1 cellular context compared by ENCODE assay signal in genomic region chr1:17822741-17823426, GRCh38.
TF ChIP-seq lines count a peak whose summit lies in the region.

No MANE protein-coding gene starts in this region.

TF ChIP-seq in H1, 55 proteins besides CTCF, POLR2A, EP300 and RAD21:
- TF ChIP-seq BCL11A (IDR thresholded peaks at IDR 0.05; ENCODE audit: low read depth in 2 of 2, low read length in 2 of 2) (no peak), CBX8 (IDR thresholded peaks at IDR 0.05; ENCODE audit: borderline replicate concordance, low read depth, low read length) (no peak), E2F6 (IDR thresholded peaks at IDR 0.05) (no peak), POLR2AphosphoS5 (IDR thresholded peaks at IDR 0.05; ENCODE audit: low read depth, low read length) (no peak), HDAC6 (IDR thresholded peaks at IDR 0.05; ENCODE audit: low read depth, low read length) (no peak), NRF1 (IDR thresholded peaks at IDR 0.05; ENCODE audit: low read depth, low read length) (no peak), JUN (IDR thresholded peaks at IDR 0.05; ENCODE audit: low read depth, low read length) (no peak), SAP30 (IDR thresholded peaks at IDR 0.05; ENCODE audit: insufficient read depth, insufficient replicate concordance, low read length) (no peak), POU5F1 (IDR thresholded peaks at IDR 0.05; ENCODE audit: low read depth, low read length) (no peak), RNF2 (IDR thresholded peaks at IDR 0.05; ENCODE audit: borderline replicate concordance, low read depth, low read length, missing control alignments, poor library complexity, severe bottlenecking) (no peak), TEAD4 (IDR thresholded peaks at IDR 0.05; ENCODE audit: low read depth, low read length) (no peak), MAFK (IDR thresholded peaks at IDR 0.05; ENCODE audit: low read depth, low read length) (no peak), KDM4A (IDR thresholded peaks at IDR 0.05; ENCODE audit: low read depth, low read length, severe bottlenecking) (no peak), EGR1 (IDR thresholded peaks at IDR 0.05; ENCODE audit: borderline replicate concordance, low read depth, low read length) (no peak), SIX5 (IDR thresholded peaks at IDR 0.05; ENCODE audit: low read depth, low read length) (no peak), KDM1A (IDR thresholded peaks at IDR 0.05; ENCODE audit: borderline replicate concordance, low read length) (no peak), CTBP2 (IDR thresholded peaks at IDR 0.05; ENCODE audit: borderline replicate concordance, insufficient read depth, insufficient read length, low read length) (no peak), HDAC2 (IDR thresholded peaks at IDR 0.05; ENCODE audit: borderline replicate concordance in 1 of 2, low read depth in 2 of 2, low read length in 2 of 2) (no peak), CREB1 (IDR thresholded peaks at IDR 0.05) (no peak)
